14 cellular contexts compared by ENCODE assay signal in the genomic region with DNA sequence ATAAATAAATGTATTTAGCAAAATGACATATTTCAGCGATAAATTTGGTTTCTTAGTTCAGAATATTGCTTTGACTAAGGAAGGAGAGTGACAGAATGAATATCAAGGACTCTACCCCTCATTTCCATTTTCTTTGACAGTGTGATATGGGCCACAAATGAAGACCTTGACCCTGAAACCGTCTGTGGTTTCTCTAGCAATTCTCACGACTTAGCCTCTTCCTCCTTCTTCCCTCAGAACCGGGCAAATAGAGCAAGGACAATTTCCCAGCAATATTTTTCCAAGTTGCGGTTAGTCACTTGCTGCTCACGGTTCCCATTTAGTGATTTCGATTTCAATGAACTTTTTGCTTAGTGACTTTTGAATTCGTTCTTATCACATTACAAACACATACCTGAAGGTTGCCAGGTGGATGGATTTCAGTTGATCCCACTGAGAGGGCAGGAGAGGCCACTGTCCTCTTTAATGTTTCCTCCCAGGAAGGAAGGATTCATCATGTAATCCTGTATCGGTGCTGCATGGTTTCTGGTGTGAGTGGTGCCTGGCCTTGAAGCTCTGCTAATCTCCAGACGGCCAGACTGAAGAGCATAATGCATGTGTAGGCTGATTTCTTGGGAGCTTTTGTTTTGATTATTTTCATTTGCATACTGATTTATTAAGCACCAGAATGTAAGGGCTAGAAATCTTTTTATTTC.
DNase-seq lines count a peak whose midpoint lies in the region; ATAC-seq and TF ChIP-seq lines count a peak whose summit lies in the region.
"Had no signal": no experiment of that assay in that cellular context is flagged by ENCODE, and none has a peak within 500 bp of the region (broad histone marks: within the 10 kb centered on the region; RNA-seq: fewer than 3 reads in every experiment).

No MANE protein-coding gene starts in this region.

- H3K9me2 ChIP-seq in HCT116 (ENCODE audit: insufficient read depth): no peaks in the 10 kb centered on the region

- no peak overlapping the region for H3K4me2 ChIP-seq in HCT116 (ENCODE audit: low read length)

- no peak overlapping the region for H3K4me3 Mint-ChIP-seq in CD14-positive monocyte

- BruUV-seq in HCT116 (replicated peaks; lab: Mats Ljungman, UMichigan): no TSS peak

- no peak for TF ChIP-seq POLR2A in HCT116 (IDR thresholded peaks at IDR 0.05; ENCODE audit: borderline replicate concordance, extremely low read depth, insufficient read depth, insufficient read length)
- no peak for TF ChIP-seq POLR2A in uterus (IDR thresholded peaks at IDR 0.05)

- no peaks in the 10 kb centered on the region for H4K20me1 ChIP-seq in HCT116 (ENCODE audit: insufficient read depth)

- no peak overlapping the region for H2AFZ ChIP-seq in HCT116 (ENCODE audit: low read depth, low read length, poor library complexity, severe bottlenecking)
- H2AFZ ChIP-seq: parathyroid adenoma had no signal

- no peak for ATAC-seq in HCT116
- no peak for ATAC-seq in HG02623 (IDR thresholded peaks at IDR 0.05; ENCODE audit: unreplicated experiment)
- no peak for ATAC-seq in GM18520 (IDR thresholded peaks at IDR 0.05; ENCODE audit: unreplicated experiment)

- H3K79me2 ChIP-seq in HCT116 (ENCODE audit: insufficient read depth, low read length): no peaks in the 10 kb centered on the region
- H3K79me2 ChIP-seq: parathyroid adenoma had no signal

- no peak overlapping the region for H3K9ac ChIP-seq in HCT116 (ENCODE audit: low read length)
- H3K9ac ChIP-seq: parathyroid adenoma had no signal

- no peaks in the 10 kb centered on the region for H3K36me3 ChIP-seq in HCT116 (ENCODE audit: control insufficient read depth in 1 of 2, insufficient read depth in 2 of 2, low read length in 2 of 2)
- no peaks in the 10 kb centered on the region for H3K36me3 ChIP-seq in WERI-Rb-1
- H3K36me3 ChIP-seq in uterus: no peaks in the 10 kb centered on the region

- CTCF ChIA-PET in HCT116 (lab: Charles Lee): no interaction called here

- H3K27ac ChIP-seq in HCT116 (ENCODE audit: low read depth, low read length) (no peak overlapping the region), WERI-Rb-1 (no peak overlapping the region), uterus (no peak overlapping the region)
- H3K27ac ChIP-seq: parathyroid adenoma had no signal

- TF ChIP-seq CTCF in CD14-positive monocyte (IDR thresholded peaks at IDR 0.05) (no peak), HCT116 (IDR thresholded peaks at IDR 0.05 in 2 of 3, conservative IDR thresholded peaks at IDR 0.05 in 1 of 3; ENCODE audit: borderline replicate concordance in 1 of 3, insufficient read depth in 1 of 3, low read depth in 2 of 3, low read length in 2 of 3) (no peak), WERI-Rb-1 (IDR thresholded peaks at IDR 0.05; ENCODE audit: low read depth, low read length) (no peak), uterus (IDR thresholded peaks at IDR 0.05) (no peak)

- H3K36me3 Mint-ChIP-seq in CD14-positive monocyte: peaks cover 34 to 44% of the 10 kb centered on the region in 2 donors

- H3K27me3 ChIP-seq in HCT116 (ENCODE audit: insufficient read depth, low read length) (no peaks in the 10 kb centered on the region), WERI-Rb-1 (ENCODE audit: insufficient read depth, low read depth, severe bottlenecking) (no peaks in the 10 kb centered on the region), uterus (no peaks in the 10 kb centered on the region)

- RAD21 ChIA-PET in HCT116 (lab: Charles Lee; ENCODE audit: low non-redundant PET in 1 of 2, low total read pairs in 2 of 2, uncharacterized antibody in 2 of 2, unreplicated experiment in 2 of 2): no interaction called here

- DNase-seq in CD14-positive monocyte (ENCODE audit: low spot score) (no peak), HCT116 (ENCODE audit: low read depth, low spot score) (no peak), WERI-Rb-1 (peak; percentile 63), left kidney (ENCODE audit: low read depth, low spot score) (peak; percentile 33), AML-193 (lab: John Stamatoyannopoulos, UW) (no peak), uterus (no peak)
- DNase-seq: activated CD4-positive, CD25-positive, alpha-beta regulatory T cell; DMS79; NCI-H1092 treated with DMSO at 0.1 percent for 48 hours; NCI-H2171 treated with DMSO at 0.1 percent for 48 hours; substantia nigra had no signal

- intact Hi-C loops in CD14-positive monocyte (cut with micrococcal nuclease) (no loop called here), HCT116 (cut with micrococcal nuclease) (no loop called here), uterus (cut with DNase I; ENCODE audit: low total_unique reads) (no loop called here)

- peaks cover 0 to 3% of the 10 kb centered on the region in 2 experiments; a peak in 1 of 4 replicates for H3K4me1 ChIP-seq in HCT116 (ENCODE audit: control insufficient read depth in 1 of 2, insufficient read depth in 2 of 2, low read length in 2 of 2)
- no peaks in the 10 kb centered on the region for H3K4me1 ChIP-seq in uterus
- H3K4me1 ChIP-seq: parathyroid adenoma had no signal

- no peak for TF ChIP-seq RAD21 in HCT116 (IDR thresholded peaks at IDR 0.05; ENCODE audit: low read depth)

- peak overlapping the region in 4 of 7 donors; percentile 11 to 82 (median 61) for H3K27ac Mint-ChIP-seq in CD14-positive monocyte

- H3K4me3 ChIP-seq in HCT116 (replicated peaks in 1 of 2; ENCODE audit: low read depth in 1 of 2, low read length in 2 of 2) (no peak overlapping the region), WERI-Rb-1 (ENCODE audit: low read depth, low read length) (no peak overlapping the region), uterus (no peak overlapping the region)

- peaks cover 48% of the 10 kb centered on the region for H3K4me1 Mint-ChIP-seq in CD14-positive monocyte

- H3K9me3 Mint-ChIP-seq in CD14-positive monocyte: peaks cover 0 to 3% (median 0%) of the 10 kb centered on the region in 7 donors

- H3K9me3 ChIP-seq in HCT116 (ENCODE audit: control insufficient read depth in 1 of 2, insufficient read depth in 1 of 2, low read depth in 1 of 2, low read length in 2 of 2) (no peaks in the 10 kb centered on the region), WERI-Rb-1 (ENCODE audit: severe bottlenecking) (no peaks in the 10 kb centered on the region), uterus (no peaks in the 10 kb centered on the region)

- POLR2A ChIA-PET in HCT116 (lab: Charles Lee): no interaction called here

- peaks cover 0 to 3% (median 0%) of the 10 kb centered on the region in 3 donors for H3K27me3 Mint-ChIP-seq in CD14-positive monocyte (ENCODE audit: low read depth in 3 of 3)

TF ChIP-seq in HCT116, 20 proteins besides CTCF, POLR2A, EP300 and RAD21:
- TF ChIP-seq TCF7L2 (IDR thresholded peaks at IDR 0.05; ENCODE audit: borderline replicate concordance, extremely low read depth, insufficient read depth, insufficient read length): peak; percentile 45
- TF ChIP-seq SRF (IDR thresholded peaks at IDR 0.05; ENCODE audit: low read depth): no peak
- TF ChIP-seq CEBPB (IDR thresholded peaks at IDR 0.05; ENCODE audit: low read depth): no peak
- TF ChIP-seq SP1 (IDR thresholded peaks at IDR 0.05; ENCODE audit: low read depth): no peak
- TF ChIP-seq EGR1 (IDR thresholded peaks at IDR 0.05; ENCODE audit: low read depth): no peak
- no peak for TF ChIP-seq ELF1 (IDR thresholded peaks at IDR 0.05; ENCODE audit: borderline replicate concordance, low read depth)

Comparison
In these comparisons a context has a peak if more than half of its experiments do, and no peak if none do; other contexts are left out.
1. DNase-seq: peak in WERI-Rb-1 (single experiment) and left kidney (single experiment); none in CD14-positive monocyte (single experiment), HCT116 (single experiment), AML-193 (0 of 2) and uterus (0 of 2).